In genomic region chr22:27094633-27095308, GRCh38 we compare ENCODE assay signal across 22 cellular contexts.
A peak's percentile ranks its signal among the peaks of the same experiment; 100 is the strongest.
DNase-seq lines count a peak whose midpoint lies in the region; ATAC-seq and TF ChIP-seq lines count a peak whose summit lies in the region.
"Had no signal": no experiment of that assay in that cellular context is flagged by ENCODE, and none has a peak within 500 bp of the region (broad histone marks: within the 10 kb centered on the region; RNA-seq: fewer than 3 reads in every experiment).

No MANE protein-coding gene starts in this region.

- intact Hi-C loops in lower lobe of right lung (cut with DNase I) = no loop called here

- DNase-seq in AG09319 (ENCODE audit: extremely low read depth, low read depth) (peak; percentile 70), RPMI7951 (ENCODE audit: low read depth) (peak; percentile 70), fibroblast of mammary gland (ENCODE audit: low read depth) (peak; percentile 33), mesothelial cell of epicardium (ENCODE audit: low spot score in 2 of 2, unreplicated experiment in 2 of 2) (no peak), NCI-H2196 (lab: John Stamatoyannopoulos, UW; ENCODE audit: unreplicated experiment) (no peak), COLO668 (lab: John Stamatoyannopoulos, UW; ENCODE audit: unreplicated experiment) (no peak), Peyer's patch (no peak), lower lobe of right lung (no peak)
- DNase-seq: activated CD8-positive, alpha-beta memory T cell treated with anti-CD3 and anti-CD28 coated beads, Interleukin-2, amount 50 U/mL, for 4 hours; activated naive CD8-positive, alpha-beta T cell treated with anti-CD3 and anti-CD28 coated beads, Interleukin-2, amount 10 ng/mL, durations not matched to agents 7 days and 5 days; colonic mucosa; HCEC 1CT; NCI-H1417; NCI-H2107; NCI-H526 treated with DMSO at 0.1 percent for 48 hours; RPMI8226; SK-N-SH; stomach; trophoblast cell; WERI-Rb-1 had no signal

- H3K36me3 Mint-ChIP-seq in mesothelial cell of epicardium = no peaks in the 10 kb centered on the region
- H3K36me3 Mint-ChIP-seq: activated naive CD8-positive, alpha-beta T cell treated with anti-CD3 and anti-CD28 coated beads, Interleukin-2, amount 10 ng/mL, durations not matched to agents 7 days and 5 days had no signal

- H3K27ac ChIP-seq in Peyer's patch = no peak overlapping the region
- no peak overlapping the region for H3K27ac ChIP-seq in lower lobe of right lung
- H3K27ac ChIP-seq: C4-2B, colonic mucosa, stomach had no signal

- peaks cover 17% of the 10 kb centered on the region for H3K4me1 Mint-ChIP-seq in mesothelial cell of epicardium
- H3K4me1 Mint-ChIP-seq: activated naive CD8-positive, alpha-beta T cell treated with anti-CD3 and anti-CD28 coated beads, Interleukin-2, amount 10 ng/mL, durations not matched to agents 7 days and 5 days had no signal

- peaks cover 2% of the 10 kb centered on the region for H3K27me3 Mint-ChIP-seq in mesothelial cell of epicardium (ENCODE audit: low read depth)

- H3K9me3 Mint-ChIP-seq in mesothelial cell of epicardium = no peaks in the 10 kb centered on the region
- H3K9me3 Mint-ChIP-seq: activated naive CD8-positive, alpha-beta T cell treated with anti-CD3 and anti-CD28 coated beads, Interleukin-2, amount 10 ng/mL, durations not matched to agents 7 days and 5 days had no signal

- TF ChIP-seq POLR2A in Peyer's patch (IDR thresholded peaks at IDR 0.05) = no peak

- H3K4me1 ChIP-seq in Peyer's patch (no peaks in the 10 kb centered on the region), lower lobe of right lung (no peaks in the 10 kb centered on the region)
- H3K4me1 ChIP-seq: colonic mucosa had no signal

- H3K9me3 ChIP-seq in Peyer's patch = no peaks in the 10 kb centered on the region
- no peaks in the 10 kb centered on the region for H3K9me3 ChIP-seq in lower lobe of right lung
- H3K9me3 ChIP-seq: colonic mucosa, SK-N-SH, stomach had no signal

- H3K4me3 Mint-ChIP-seq in mesothelial cell of epicardium = no peak overlapping the region
- H3K4me3 Mint-ChIP-seq: activated naive CD8-positive, alpha-beta T cell treated with anti-CD3 and anti-CD28 coated beads, Interleukin-2, amount 10 ng/mL, durations not matched to agents 7 days and 5 days had no signal

- no peaks in the 10 kb centered on the region for H3K36me3 ChIP-seq in Peyer's patch
- no peaks in the 10 kb centered on the region for H3K36me3 ChIP-seq in lower lobe of right lung
- H3K36me3 ChIP-seq: colonic mucosa, stomach, WERI-Rb-1 had no signal

- no peak overlapping the region for H3K4me3 ChIP-seq in fibroblast of mammary gland (ENCODE audit: control insufficient read depth, low read depth, low read length)
- no peak overlapping the region for H3K4me3 ChIP-seq in Peyer's patch
- no peak overlapping the region for H3K4me3 ChIP-seq in lower lobe of right lung
- H3K4me3 ChIP-seq: colonic mucosa, lung, stomach had no signal

- ATAC-seq in lower lobe of right lung = no peak

- H3K27ac Mint-ChIP-seq in mesothelial cell of epicardium = peak overlapping the region; percentile 27
- H3K27ac Mint-ChIP-seq: activated naive CD8-positive, alpha-beta T cell treated with anti-CD3 and anti-CD28 coated beads, Interleukin-2, amount 10 ng/mL, durations not matched to agents 7 days and 5 days had no signal

- TF ChIP-seq CTCF in AG09319 (IDR thresholded peaks at IDR 0.05; ENCODE audit: low read depth, low read length) (no peak), fibroblast of mammary gland (conservative IDR thresholded peaks at IDR 0.05; ENCODE audit: control insufficient read depth, insufficient read depth, low read depth, low read length) (no peak), mesothelial cell of epicardium (IDR thresholded peaks at IDR 0.05; ENCODE audit: unreplicated experiment) (no peak), Peyer's patch (IDR thresholded peaks at IDR 0.05) (no peak), lower lobe of right lung (IDR thresholded peaks at IDR 0.05) (no peak)

- H3K27me3 ChIP-seq in Peyer's patch (no peaks in the 10 kb centered on the region), lower lobe of right lung (ENCODE audit: low read depth) (peaks cover 24% of the 10 kb centered on the region)
- H3K27me3 ChIP-seq: colonic mucosa had no signal

Comparison
In these comparisons a context has a peak if more than half of its experiments do, and no peak if none do; other contexts are left out.
1. DNase-seq: peak in AG09319 (single experiment), RPMI7951 (single experiment) and fibroblast of mammary gland (single experiment); none in mesothelial cell of epicardium (0 of 2), NCI-H2196 (single experiment), COLO668 (single experiment), Peyer's patch (0 of 3) and lower lobe of right lung (single experiment).